18 cellular contexts compared by ENCODE assay signal in the genomic region with DNA sequence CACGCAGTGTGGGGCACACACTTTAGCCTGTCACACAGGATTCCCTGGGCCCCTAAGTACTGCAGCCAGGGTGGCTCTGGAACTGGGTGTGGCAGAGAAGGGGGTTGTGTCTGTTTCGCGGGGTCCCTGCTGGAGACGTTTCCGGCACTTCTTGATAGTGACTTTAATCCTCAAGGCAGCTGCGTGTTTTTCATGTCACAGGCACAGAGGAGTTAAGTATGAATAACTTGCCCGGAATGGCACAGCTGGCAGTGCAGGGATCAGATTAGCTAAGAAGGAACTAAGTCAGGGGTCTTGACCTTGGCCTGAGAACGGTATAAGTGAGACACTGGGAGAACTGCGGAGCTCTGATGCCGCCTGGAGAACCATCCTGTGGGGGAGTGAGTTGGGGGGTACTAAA. TPM values are rescaled to one million over a fixed set of nuclear protein-coding genes. Genes with fewer than 3 reads are reported as not detected.
A peak's percentile ranks its signal among the peaks of the same experiment; 100 is the strongest.
DNase-seq lines count a peak whose midpoint lies in the region; ATAC-seq and TF ChIP-seq lines count a peak whose summit lies in the region.
"Had no signal": no experiment of that assay in that cellular context is flagged by ENCODE, and none has a peak within 500 bp of the region (broad histone marks: within the 10 kb centered on the region; RNA-seq: fewer than 3 reads in every experiment).

No MANE protein-coding gene starts in this region.

- H3K4me3 ChIP-seq in GM23338 (no peak overlapping the region), SJCRH30 (no peak overlapping the region), stomach (no peak overlapping the region)
- H3K4me3 ChIP-seq: A549, GM12878, HAP-1 had no signal

- H3K4me2 ChIP-seq in GM23338: no peak overlapping the region
- H3K4me2 ChIP-seq: A549 had no signal

- TF ChIP-seq EP300 in stomach (IDR thresholded peaks at IDR 0.05): no peak

- no peaks in the 10 kb centered on the region for H3K36me3 ChIP-seq in GM23338 (ENCODE audit: insufficient read depth)
- H3K36me3 ChIP-seq in SJCRH30: no peaks in the 10 kb centered on the region
- H3K36me3 ChIP-seq in stomach: no peaks in the 10 kb centered on the region
- H3K36me3 ChIP-seq: BE2C, HAP-1 had no signal

- WGBS in stomach, 5 donors: 65 to 75% (median 72%) methylated on average over 10 of the region's 10 CpGs

- H3K27ac ChIP-seq in GM23338 (ENCODE audit: low read depth) (no peak overlapping the region), SJCRH30 (no peak overlapping the region), stomach (no peak overlapping the region)
- H3K27ac ChIP-seq: A549, C4-2B had no signal

- TF ChIP-seq POLR2A in stomach (IDR thresholded peaks at IDR 0.05): no peak

- TF ChIP-seq CTCF in GM23338 (conservative IDR thresholded peaks at IDR 0.05; ENCODE audit: low read depth in 2 of 2) (no peak), stomach (IDR thresholded peaks at IDR 0.05) (no peak)

- H2AFZ ChIP-seq in GM23338: peak overlapping the region; percentile 56; the same call in 1 of the 2 replicates

- no peaks in the 10 kb centered on the region for H3K4me1 ChIP-seq in GM23338 (ENCODE audit: insufficient read depth)
- peaks cover 10% of the 10 kb centered on the region for H3K4me1 ChIP-seq in SJCRH30
- no peaks in the 10 kb centered on the region for H3K4me1 ChIP-seq in stomach
- H3K4me1 ChIP-seq: A549, BE2C, HAP-1 had no signal

- ATAC-seq in GM23338 (no peak), Right ventricle myocardium superior (ENCODE audit: poor library complexity) (no peak)
- ATAC-seq: A549, GM12878 had no signal

- no peaks in the 10 kb centered on the region for H3F3A ChIP-seq in GM23338 (replicated peaks; ENCODE audit: low read depth)

- H3K4me1 Mint-ChIP-seq in GM23338: no peaks in the 10 kb centered on the region
- H3K4me1 Mint-ChIP-seq: CD4-positive, alpha-beta memory T cell had no signal

- H3K27ac Mint-ChIP-seq in GM23338: no peak overlapping the region

- no peaks in the 10 kb centered on the region for H3K36me3 Mint-ChIP-seq in GM23338 (ENCODE audit: low read depth)
- H3K36me3 Mint-ChIP-seq: CD4-positive, alpha-beta memory T cell had no signal

- H3K9me2 ChIP-seq in GM23338 (ENCODE audit: insufficient read depth): 0 out of 2 replicates have a peak, but pooled peaks cover 6% of the 10 kb centered on the region

- DNase-seq in GM23338 (ENCODE audit: low spot score) (no peak), SJCRH30 (peak; percentile 34 to 41), mesenteric fat pad (ENCODE audit: low spot score) (peak; percentile 55), stomach (peak; percentile 20), Right ventricle myocardium superior (no peak), midbrain (lab: John Stamatoyannopoulos, UW) (no peak), NCI-H1105 treated with DMSO at 0.1 percent for 48 hours (lab: John Stamatoyannopoulos, UW) (no peak)
- DNase-seq: BE2C; CD4-positive, alpha-beta memory T cell; DMS79 had no signal

- no peaks in the 10 kb centered on the region for H4K20me1 ChIP-seq in GM23338 (replicated peaks; ENCODE audit: insufficient read depth)

- H3K4me3 Mint-ChIP-seq in GM23338: no peak overlapping the region
- H3K4me3 Mint-ChIP-seq: CD4-positive, alpha-beta memory T cell had no signal

- intact Hi-C loops in stomach (cut with DNase I; ENCODE audit: low total_unique reads) (no loop called here), Right ventricle myocardium superior (cut with DNase I) (no loop called here)

- H3K79me2 ChIP-seq in GM23338 (replicated peaks; ENCODE audit: insufficient read depth): no peaks in the 10 kb centered on the region

- H3K27me3 Mint-ChIP-seq in GM23338 (ENCODE audit: insufficient read depth, low read depth, poor library complexity): peaks cover 5% of the 10 kb centered on the region
- H3K27me3 Mint-ChIP-seq: CD4-positive, alpha-beta memory T cell had no signal

- H3K9me3 Mint-ChIP-seq in GM23338: no peaks in the 10 kb centered on the region

- H3K27me3 ChIP-seq in GM23338 (ENCODE audit: insufficient read depth): no peaks in the 10 kb centered on the region
- no peaks in the 10 kb centered on the region for H3K27me3 ChIP-seq in SJCRH30
- no peaks in the 10 kb centered on the region for H3K27me3 ChIP-seq in stomach
- H3K27me3 ChIP-seq: BE2C had no signal

- H3K9me3 ChIP-seq in SJCRH30 (replicated peaks) (no peaks in the 10 kb centered on the region), stomach (no peaks in the 10 kb centered on the region)
- H3K9me3 ChIP-seq: A549, BE2C, HAP-1 had no signal

TF ChIP-seq in GM23338, 12 proteins besides CTCF, POLR2A, EP300 and RAD21 (continues in another document):
- TF ChIP-seq JUNB (IDR thresholded peaks at IDR 0.05; ENCODE audit: unreplicated experiment) (no peak), NANOG (IDR thresholded peaks at IDR 0.05; ENCODE audit: borderline replicate concordance) (no peak), STAT1 (IDR thresholded peaks at IDR 0.05; ENCODE audit: unreplicated experiment) (no peak), EZH2phosphoT487 (IDR thresholded peaks at IDR 0.05; ENCODE audit: unreplicated experiment) (no peak), POLR2AphosphoS5 (IDR thresholded peaks at IDR 0.05; ENCODE audit: low read depth) (no peak), CREB1 (CRISPR knock-in tag; IDR thresholded peaks at IDR 0.05; ENCODE audit: low read depth) (no peak)
- TF ChIP-seq, protein P1, sequence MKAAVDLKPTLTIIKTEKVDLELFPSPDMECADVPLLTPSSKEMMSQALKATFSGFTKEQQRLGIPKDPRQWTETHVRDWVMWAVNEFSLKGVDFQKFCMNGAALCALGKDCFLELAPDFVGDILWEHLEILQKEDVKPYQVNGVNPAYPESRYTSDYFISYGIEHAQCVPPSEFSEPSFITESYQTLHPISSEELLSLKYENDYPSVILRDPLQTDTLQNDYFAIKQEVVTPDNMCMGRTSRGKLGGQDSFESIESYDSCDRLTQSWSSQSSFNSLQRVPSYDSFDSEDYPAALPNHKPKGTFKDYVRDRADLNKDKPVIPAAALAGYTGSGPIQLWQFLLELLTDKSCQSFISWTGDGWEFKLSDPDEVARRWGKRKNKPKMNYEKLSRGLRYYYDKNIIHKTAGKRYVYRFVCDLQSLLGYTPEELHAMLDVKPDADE (IDR thresholded peaks at IDR 0.05): no peak

RNA-seq across cellular contexts. Expression of a gene that starts 7.5 kb away (rescaled TPM):
- total RNA-seq in GM23338 (2014; rRNA removed; shearing (Covaris generic)): not detected in 2 replicates
- polyA plus RNA-seq in GM23338 (2016; fragmentation: Nextera tagmentation; extraction: Ambion mirVana): not detected in 2 replicates
- not detected in 2 replicates for total RNA-seq in SJCRH30 (2014; rRNA removed; shearing (Covaris generic))
- 0.39 TPM for total RNA-seq in mesenteric fat pad
- total RNA-seq in stomach: 1 to 10 TPM in 1 of 5 donors, not detected in 4; 4.8 TPM
- under 1 TPM in 1 of 3 donors, not detected in 2; 0.10 TPM for polyA plus RNA-seq in stomach
- total RNA-seq in Right ventricle myocardium superior: not detected
- total RNA-seq: CD4-positive, alpha-beta memory T cell; G401; GM12878; H1; HT1080 had no signal
- polyA plus RNA-seq: A549; AG04450; CD4-positive, alpha-beta memory T cell; H1 had no signal

RNA-seq across cellular contexts. Expression of a gene that starts 18.3 kb away (rescaled TPM):
- not detected in 2 replicates for total RNA-seq in GM23338 (2014; rRNA removed; shearing (Covaris generic))
- polyA plus RNA-seq in GM23338 (2016; fragmentation: Nextera tagmentation; extraction: Ambion mirVana): not detected in 2 replicates
- not detected in 2 replicates for total RNA-seq in SJCRH30 (2014; rRNA removed; shearing (Covaris generic))
- total RNA-seq in mesenteric fat pad: not detected
- 1 to 10 TPM in 1 of 5 donors, not detected in 4; 5.5 TPM for total RNA-seq in stomach
- polyA plus RNA-seq in stomach: under 1 TPM in 1 of 3 donors, not detected in 2; 0.15 TPM
- total RNA-seq in Right ventricle myocardium superior: not detected
- total RNA-seq: CD4-positive, alpha-beta memory T cell; G401; H1; HT1080 had no signal
- polyA plus RNA-seq: A549; CD4-positive, alpha-beta memory T cell; H1 had no signal

RNA-seq across cellular contexts. Expression of a gene that starts 28.7 kb away (rescaled TPM):
- total RNA-seq in GM23338 (2014; rRNA removed; shearing (Covaris generic)): not detected in 2 replicates
- polyA plus RNA-seq in GM23338 (2016; fragmentation: Nextera tagmentation; extraction: Ambion mirVana) (0.24 TPM in 1 of 2 replicates, not detected in the other), stomach (under 1 TPM in 1 of 3 donors, not detected in 2; 0.55 TPM)
- total RNA-seq in SJCRH30 (2014; rRNA removed; shearing (Covaris generic)): not detected in 2 replicates
- total RNA-seq in mesenteric fat pad (not detected), stomach (not detected), Right ventricle myocardium superior (not detected)
- total RNA-seq: CD4-positive, alpha-beta memory T cell; G401; H1; HT1080 had no signal
- polyA plus RNA-seq: A549; AG04450; CD4-positive, alpha-beta memory T cell had no signal

RNA-seq across cellular contexts. Expression of a gene that starts 45.8 kb away (rescaled TPM):
- not detected in 2 replicates for total RNA-seq in GM23338 (2014; rRNA removed; shearing (Covaris generic))
- polyA plus RNA-seq in GM23338 (2016; fragmentation: Nextera tagmentation; extraction: Ambion mirVana) (not detected in 2 replicates), stomach (not detected)
- not detected in 2 replicates for total RNA-seq in SJCRH30 (2014; rRNA removed; shearing (Covaris generic))
- total RNA-seq in mesenteric fat pad (not detected), stomach (not detected), Right ventricle myocardium superior (not detected)
- total RNA-seq: CD4-positive, alpha-beta memory T cell; G401; GM12878; H1; HT1080 had no signal
- polyA plus RNA-seq: A549; AG04450; CD4-positive, alpha-beta memory T cell had no signal

Comparison
In these comparisons a context has a peak if more than half of its experiments do, and no peak if none do; other contexts are left out.
1. DNase-seq: peak in SJCRH30 (2 of 2), mesenteric fat pad (single experiment) and stomach (single experiment); none in GM23338 (single experiment), Right ventricle myocardium superior (single experiment), midbrain (single experiment) and NCI-H1105 treated with DMSO at 0.1 percent for 48 hours (single experiment).